In genomic region chr12:50057896-50058670, GRCh38 we compare ENCODE assay signal across 8 cellular contexts.
A peak's percentile ranks its signal among the peaks of the same experiment; 100 is the strongest.
DNase-seq lines count a peak whose midpoint lies in the region; ATAC-seq and TF ChIP-seq lines count a peak whose summit lies in the region.

No MANE protein-coding gene starts in this region.

- no peak for DNase-seq in central memory CD8-positive, alpha-beta T cell (ENCODE audit: low spot score in 2 of 2)
- DNase-seq in NCI-H2171 treated with DMSO at 0.1 percent for 48 hours (lab: John Stamatoyannopoulos, UW) (no peak), SW480 (ENCODE audit: low spot score) (no peak), NCI-H774 (lab: John Stamatoyannopoulos, UW) (no peak), superior temporal gyrus (ENCODE audit: extremely low spot score) (no peak)

- H3K27me3 Mint-ChIP-seq in central memory CD8-positive, alpha-beta T cell, result peaks cover 74% of the 10 kb centered on the region

- no peaks in the 10 kb centered on the region for H3K9me2 ChIP-seq in Loucy (replicated peaks; ENCODE audit: low read depth, low read length)

- H3K9ac ChIP-seq in BLaER1, result peak overlapping the region; percentile 72
- H3K9ac ChIP-seq in Loucy (ENCODE audit: low read depth, low read length, poor library complexity, severe bottlenecking), result peak overlapping the region; percentile 57

- H3K4me3 ChIP-seq in BLaER1 (peak overlapping the region; percentile 78), Loucy (ENCODE audit: low read length, poor library complexity, severe bottlenecking) (peak overlapping the region; percentile 72), neuron (ENCODE audit: low read length) (peak overlapping the region; percentile 49)

- H3K4me2 ChIP-seq in BLaER1 (peak overlapping the region; percentile 92), Loucy (ENCODE audit: low read depth, low read length, poor library complexity, severe bottlenecking) (peak overlapping the region; percentile 87)

- H3K4me1 ChIP-seq in BLaER1 (peaks cover 48% of the 10 kb centered on the region), Loucy (ENCODE audit: insufficient read depth, low read length, poor library complexity, severe bottlenecking) (peaks cover 65% of the 10 kb centered on the region), neuron (ENCODE audit: insufficient read depth, low read length) (peaks cover 11% of the 10 kb centered on the region)

- no peaks in the 10 kb centered on the region for H3F3A ChIP-seq in Loucy (ENCODE audit: low read depth)

- no peaks in the 10 kb centered on the region for H3K9me3 Mint-ChIP-seq in central memory CD8-positive, alpha-beta T cell

- peaks cover 5% of the 10 kb centered on the region for H3K36me3 Mint-ChIP-seq in central memory CD8-positive, alpha-beta T cell (ENCODE audit: insufficient read depth)

- H3K9me3 ChIP-seq in BLaER1 (no peaks in the 10 kb centered on the region), Loucy (ENCODE audit: insufficient read depth, low read depth, low read length) (no peaks in the 10 kb centered on the region), neuron (ENCODE audit: low read length) (no peaks in the 10 kb centered on the region)

- no peak for TF ChIP-seq CTCF in Loucy (conservative IDR thresholded peaks at IDR 0.05; ENCODE audit: low read length)

- ATAC-seq in central memory CD8-positive, alpha-beta T cell (replicated peaks; ENCODE audit: extremely low read depth, poor library complexity, severe bottlenecking), result no peak

- H3K79me2 ChIP-seq in Loucy (ENCODE audit: insufficient read depth, low read length), result no peaks in the 10 kb centered on the region

- no peak overlapping the region for H3K27ac Mint-ChIP-seq in central memory CD8-positive, alpha-beta T cell (ENCODE audit: low read depth)

- peak overlapping the region; percentile 85 for H3K4me3 Mint-ChIP-seq in central memory CD8-positive, alpha-beta T cell

- H3K27me3 ChIP-seq in BLaER1 (peaks cover 28% of the 10 kb centered on the region), Loucy (ENCODE audit: insufficient read depth, low read length, poor library complexity, severe bottlenecking) (no peaks in the 10 kb centered on the region), neuron (ENCODE audit: insufficient read depth, low read length) (peaks cover 3% of the 10 kb centered on the region)

- peak overlapping the region; percentile 51 for H3K27ac ChIP-seq in BLaER1

- no peak overlapping the region for H2AFZ ChIP-seq in Loucy (ENCODE audit: low read length)
- H2AFZ ChIP-seq in neuron (ENCODE audit: low read depth, low read length), result peak overlapping the region; percentile 33

- 0 out of 2 replicates have a peak, but pooled peaks cover 6% of the 10 kb centered on the region for H3K36me3 ChIP-seq in BLaER1
- no peaks in the 10 kb centered on the region for H3K36me3 ChIP-seq in Loucy (ENCODE audit: insufficient read depth, low read length)
- peaks cover 6% of the 10 kb centered on the region for H3K36me3 ChIP-seq in neuron (ENCODE audit: insufficient read depth, low read length)

- H4K20me1 ChIP-seq in BLaER1 (peaks cover 8% of the 10 kb centered on the region; the same call in 1 of the 2 replicates), Loucy (ENCODE audit: insufficient read depth, low read length, poor library complexity, severe bottlenecking) (no peaks in the 10 kb centered on the region)

- H3K4me1 Mint-ChIP-seq in central memory CD8-positive, alpha-beta T cell, result peaks cover 26% of the 10 kb centered on the region
